Comparison of ENCODE assay signal across 14 cellular contexts in genomic region chr5:139503036-139503817, GRCh38. TPM values are rescaled to one million over a fixed set of nuclear protein-coding genes. Genes with fewer than 3 reads are reported as not detected.
"Had no signal": no experiment of that assay in that cellular context is flagged by ENCODE, and none has a peak within 500 bp of the region (broad histone marks: within the 10 kb centered on the region; RNA-seq: fewer than 3 reads in every experiment).

No MANE protein-coding gene starts in this region.

RNA-seq across cellular contexts. Expression of gene SMIM33, which starts 32.4 kb away (rescaled TPM):
- total RNA-seq: bronchial epithelial cell, esophagus squamous epithelium, glomerular endothelial cell, heart right ventricle, mammary epithelial cell, osteoblast, renal cortical epithelial cell, right lobe of liver, skeletal muscle tissue, subcutaneous adipose tissue, thoracic aorta, uterus had no signal
- polyA plus RNA-seq: heart right ventricle, immature natural killer cell, liver, mammary epithelial cell had no signal

RNA-seq across cellular contexts. Expression of gene ECSCR, which starts 40.7 kb away (rescaled TPM):
- total RNA-seq: bronchial epithelial cell, mammary epithelial cell had no signal
- polyA plus RNA-seq: mammary epithelial cell had no signal
